In the genomic region with DNA sequence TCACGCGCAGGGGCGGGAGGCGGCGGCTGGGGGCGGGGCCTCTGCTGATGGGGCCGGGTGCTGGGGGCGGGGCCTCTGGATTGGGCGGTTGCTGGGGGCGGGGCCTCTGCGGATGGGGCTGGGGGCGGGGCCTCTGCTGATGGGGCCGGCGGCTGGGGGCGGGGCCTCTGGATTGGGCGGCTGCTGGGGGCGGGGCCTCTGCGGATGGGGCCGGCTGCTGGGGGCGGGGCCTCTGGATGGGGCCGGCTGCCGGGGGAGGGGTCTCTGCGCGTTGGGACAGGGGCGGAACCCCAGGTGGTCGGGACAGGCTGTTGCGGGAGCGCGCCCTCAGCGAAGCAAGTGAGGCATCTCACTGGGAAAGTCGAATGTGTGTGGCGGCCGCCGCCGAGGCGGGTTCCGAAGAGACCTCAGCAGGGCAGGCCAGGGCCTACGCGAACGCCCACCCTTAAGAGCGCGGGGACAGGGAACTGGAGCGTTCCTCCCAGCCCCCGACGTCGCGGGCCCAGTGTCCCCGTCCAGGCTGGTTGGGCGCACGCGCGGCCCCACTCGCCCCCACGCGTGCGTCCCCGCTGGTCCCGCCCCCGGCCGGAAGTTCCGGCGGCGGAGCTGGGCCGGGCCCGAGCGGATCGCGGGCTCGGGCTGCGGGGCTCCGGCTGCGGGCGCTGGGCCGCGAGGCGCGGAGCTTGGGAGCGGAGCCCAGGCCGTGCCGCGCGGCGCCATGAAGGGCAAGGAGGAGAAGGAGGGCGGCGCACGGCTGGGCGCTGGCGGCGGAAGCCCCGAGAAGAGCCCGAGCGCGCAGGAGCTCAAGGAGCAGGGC, we compare ENCODE assay signal across 8 cellular contexts. TPM values are rescaled to one million over a fixed set of nuclear protein-coding genes. Genes with fewer than 3 reads are reported as not detected.
DNase-seq lines count a peak whose midpoint lies in the region; ATAC-seq and TF ChIP-seq lines count a peak whose summit lies in the region.

TSS of gene STUB1 (plus strand) at position 603 of the 817 bp plus-strand sequence. CDS start at position 719, 116 bp downstream.

- peak within 1 kb of the TSS; percentile 86 for H3K4me3 ChIP-seq in HUES6 (ENCODE audit: low read depth, low read length)
- H3K4me3 ChIP-seq in Peyer's patch, result peak within 1 kb of the TSS; percentile 73 to 98 (median 94)

- no peak within 1 kb of the TSS; the same call in 1 of the 2 replicates for H3K27ac ChIP-seq in HUES6 (ENCODE audit: low read depth, low read length)
- peak within 1 kb of the TSS; percentile 91 to 97 (median 94) for H3K27ac ChIP-seq in Peyer's patch

- TF ChIP-seq CTCF in AG09319 (IDR thresholded peaks at IDR 0.05; ENCODE audit: low read depth, low read length), result no peak
- no peak for TF ChIP-seq CTCF in Peyer's patch (IDR thresholded peaks at IDR 0.05)

- H3K4me3 Mint-ChIP-seq in activated T-helper 1 cell treated with anti-CD3 and anti-CD28 coated beads, Interleukin-12 subunit alpha, Interleukin-12 subunit beta, Interleukin-2, Interleukin-4 antibody, amounts not matched to agents 30 ng/mL and 10 ng/mL and 1 ng/mL, durations not matched to agents 14 hours and 24 hours and 36 hours, result peak within 1 kb of the TSS; percentile 84
- peak within 1 kb of the TSS; percentile 81 to 93 (median 84) for H3K4me3 Mint-ChIP-seq in naive B cell

- peak within 1 kb of the TSS; percentile 86 for H3K9ac ChIP-seq in HUES6 (ENCODE audit: low read length)

- H3K4me1 ChIP-seq in HUES6 (ENCODE audit: control insufficient read depth, insufficient read depth, low read length), result peaks cover 40% of the 10 kb centered on the region
- peaks cover 13 to 65% (median 46%) of the 10 kb centered on the region in 4 donors for H3K4me1 ChIP-seq in Peyer's patch

- H3K9me3 ChIP-seq in HUES6 (ENCODE audit: control insufficient read depth, insufficient read depth, low read depth, low read length), result no peaks in the 10 kb centered on the region
- no peaks in the 10 kb centered on the region for H3K9me3 ChIP-seq in Peyer's patch

- H3K36me3 Mint-ChIP-seq in activated T-helper 1 cell treated with anti-CD3 and anti-CD28 coated beads, Interleukin-12 subunit alpha, Interleukin-12 subunit beta, Interleukin-2, Interleukin-4 antibody, amounts not matched to agents 30 ng/mL and 10 ng/mL and 1 ng/mL, durations not matched to agents 14 hours and 24 hours and 36 hours (ENCODE audit: low read depth), result peaks cover 12% of the 10 kb centered on the region
- H3K36me3 Mint-ChIP-seq in naive B cell, result no peaks in the 10 kb centered on the region

- H3K27me3 ChIP-seq in HUES6 (ENCODE audit: control insufficient read depth, insufficient read depth, low read length) (no peaks in the 10 kb centered on the region), Peyer's patch (no peaks in the 10 kb centered on the region)

- intact Hi-C loops in activated T-helper 1 cell treated with anti-CD3 and anti-CD28 coated beads, Interleukin-12 subunit alpha, Interleukin-12 subunit beta, Interleukin-2, Interleukin-4 antibody, amounts not matched to agents 30 ng/mL and 10 ng/mL and 1 ng/mL, durations not matched to agents 14 hours and 24 hours and 36 hours (cut with micrococcal nuclease), result loop anchor here (1.0 kb wide), 6 partner anchors 13 to 91 kb away; partner anchors contain the start of genes METRN, METTL26 and WDR90

- DNase-seq in AG09319 (ENCODE audit: extremely low read depth, low read depth) (peak; percentile 65), GM19238 (ENCODE audit: insufficient read length, low spot score) (peak; percentile 89), Peyer's patch (peak; percentile 90 to 97 (median 94)), fibroblast of gingiva (ENCODE audit: low read depth) (peak; percentile 88), naive B cell (peak; percentile 85)
- DNase-seq in activated T-helper 1 cell treated with anti-CD3 and anti-CD28 coated beads, Interleukin-12 subunit alpha, Interleukin-12 subunit beta, Interleukin-2, Interleukin-4 antibody, amounts not matched to agents 30 ng/mL and 10 ng/mL and 1 ng/mL, durations not matched to agents 14 hours and 24 hours and 36 hours (ENCODE audit: low spot score), result peak; percentile 83
- DNase-seq in stimulated activated CD8-positive, alpha-beta memory T cell treated with anti-CD3 and anti-CD28 coated beads, Interleukin-7, amount 100 ng/mL, for 4 hours (ENCODE audit: low read depth in 2 of 2), result peak; percentile 74 to 85

- peaks cover 4% of the 10 kb centered on the region for H3K27me3 Mint-ChIP-seq in activated T-helper 1 cell treated with anti-CD3 and anti-CD28 coated beads, Interleukin-12 subunit alpha, Interleukin-12 subunit beta, Interleukin-2, Interleukin-4 antibody, amounts not matched to agents 30 ng/mL and 10 ng/mL and 1 ng/mL, durations not matched to agents 14 hours and 24 hours and 36 hours (ENCODE audit: insufficient read depth)
- peaks cover 0 to 13% (median 5%) of the 10 kb centered on the region in 3 donors for H3K27me3 Mint-ChIP-seq in naive B cell

- H3K9me3 Mint-ChIP-seq in activated T-helper 1 cell treated with anti-CD3 and anti-CD28 coated beads, Interleukin-12 subunit alpha, Interleukin-12 subunit beta, Interleukin-2, Interleukin-4 antibody, amounts not matched to agents 30 ng/mL and 10 ng/mL and 1 ng/mL, durations not matched to agents 14 hours and 24 hours and 36 hours, result no peaks in the 10 kb centered on the region
- H3K9me3 Mint-ChIP-seq in naive B cell, result no peaks in the 10 kb centered on the region

- peak within 1 kb of the TSS; percentile 55 for H3K27ac Mint-ChIP-seq in activated T-helper 1 cell treated with anti-CD3 and anti-CD28 coated beads, Interleukin-12 subunit alpha, Interleukin-12 subunit beta, Interleukin-2, Interleukin-4 antibody, amounts not matched to agents 30 ng/mL and 10 ng/mL and 1 ng/mL, durations not matched to agents 14 hours and 24 hours and 36 hours
- H3K27ac Mint-ChIP-seq in naive B cell, result peak within 1 kb of the TSS in 5 of 6 donors; percentile 65 to 93 (median 80)

- peak; percentile 47 to 89 for TF ChIP-seq POLR2A in Peyer's patch (IDR thresholded peaks at IDR 0.05)

- H3K4me1 Mint-ChIP-seq in activated T-helper 1 cell treated with anti-CD3 and anti-CD28 coated beads, Interleukin-12 subunit alpha, Interleukin-12 subunit beta, Interleukin-2, Interleukin-4 antibody, amounts not matched to agents 30 ng/mL and 10 ng/mL and 1 ng/mL, durations not matched to agents 14 hours and 24 hours and 36 hours (ENCODE audit: low read depth), result peaks cover 5% of the 10 kb centered on the region
- peaks cover 7 to 35% (median 33%) of the 10 kb centered on the region in 3 donors for H3K4me1 Mint-ChIP-seq in naive B cell

- ATAC-seq in naive B cell (ENCODE audit: low read depth in 2 of 2), result peak; percentile 46 to 54

- H3K36me3 ChIP-seq in HUES6 (ENCODE audit: control insufficient read depth, insufficient read depth, low read length) (peaks cover 22% of the 10 kb centered on the region), Peyer's patch (peaks cover 0 to 22% (median 0%) of the 10 kb centered on the region in 3 donors)

RNA-seq across cellular contexts. Expression of gene STUB1, which starts in this region (rescaled TPM):
- total RNA-seq in Peyer's patch, result 100 to 1,000 TPM in 3 of 4 donors, 10 to 100 TPM in 1; 96.0 to 291 (median 107) TPM
- 94.0 and 95.4 TPM in 2 replicates for total RNA-seq in activated T-helper 1 cell treated with anti-CD3 and anti-CD28 coated beads, Interleukin-12 subunit alpha, Interleukin-12 subunit beta, Interleukin-2, Interleukin-4 antibody, amounts not matched to agents 30 ng/mL and 10 ng/mL and 1 ng/mL, durations not matched to agents 14 hours and 24 hours and 36 hours
- polyA plus RNA-seq in naive B cell (ENCODE audit: low read depth in 6 of 6), result 100 to 1,000 TPM; 121 to 180 (median 128) TPM
